24 cellular contexts compared by ENCODE assay signal in the genomic region with DNA sequence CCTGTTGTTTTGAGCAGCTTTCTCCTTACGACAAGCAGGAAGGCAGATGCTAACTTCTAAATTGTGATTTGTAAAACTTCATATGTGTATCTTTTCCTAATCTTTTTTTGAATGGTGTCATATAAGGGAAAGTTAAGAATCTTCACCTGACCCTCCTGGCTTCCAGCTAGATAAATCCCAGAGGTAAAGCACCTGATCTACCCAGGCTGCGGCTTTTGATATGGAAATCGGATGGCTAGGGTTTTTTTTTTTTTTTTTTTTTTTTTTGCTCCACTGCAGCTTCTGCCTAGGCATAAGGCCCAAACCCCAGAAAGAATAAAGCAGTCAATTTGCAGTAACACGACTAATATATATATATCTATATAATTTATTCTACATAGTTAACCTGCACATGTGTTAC. TPM values are rescaled to one million over a fixed set of nuclear protein-coding genes. Genes with fewer than 3 reads are reported as not detected.
DNase-seq lines count a peak whose midpoint lies in the region; ATAC-seq and TF ChIP-seq lines count a peak whose summit lies in the region.
"Had no signal": no experiment of that assay in that cellular context is flagged by ENCODE, and none has a peak within 500 bp of the region (broad histone marks: within the 10 kb centered on the region; RNA-seq: fewer than 3 reads in every experiment).

No MANE protein-coding gene starts in this region.

- H3K36me3 ChIP-seq in Peyer's patch (peaks cover 0 to 6% (median 0%) of the 10 kb centered on the region in 3 donors), iPS-15b (ENCODE audit: control insufficient read depth, insufficient read depth, low read length) (no peaks in the 10 kb centered on the region), osteoblast (ENCODE audit: insufficient read depth, low read length) (peaks cover 3% of the 10 kb centered on the region), aorta (ENCODE audit: control insufficient read depth in 1 of 2, insufficient read depth in 2 of 2, low read length in 1 of 2) (no peaks in the 10 kb centered on the region)
- H3K36me3 ChIP-seq: breast epithelium, gastrocnemius medialis, SJCRH30 had no signal

- H3K36me3 Mint-ChIP-seq in H9 (ENCODE audit: insufficient read depth in 1 of 3, low read depth in 3 of 3) = peaks cover 0 to 4% (median 0%) of the 10 kb centered on the region in 3 experiments; a peak in 2 of 7 replicates

- H2BK20ac ChIP-seq in H9 (ENCODE audit: low read depth, low read length, poor library complexity, severe bottlenecking) = no peak overlapping the region

- H2BK120ac ChIP-seq in H9 (ENCODE audit: low read depth, low read length, poor library complexity, severe bottlenecking) = no peak overlapping the region

- ATAC-seq in GM19452 (IDR thresholded peaks at IDR 0.05; ENCODE audit: unreplicated experiment) (no peak), aorta (ENCODE audit: low FRiP score) (no peak)
- ATAC-seq: gastrocnemius medialis had no signal

- intact Hi-C loops in aorta (cut with DNase I) = no loop called here

- H3K14ac ChIP-seq in H9 (ENCODE audit: insufficient read depth, low read length) = no peak overlapping the region

- H2AK5ac ChIP-seq in H9 (ENCODE audit: insufficient read length, low read length) = no peak overlapping the region

- no peak overlapping the region for H3K18ac ChIP-seq in H9 (ENCODE audit: insufficient read length, low read depth, low read length)

- H2AFZ ChIP-seq in H9 (ENCODE audit: low read length) (no peak overlapping the region), osteoblast (ENCODE audit: low read length) (peak overlapping the region; percentile 71)

- H3K4me1 Mint-ChIP-seq in H9 = peaks cover 17 to 20% of the 10 kb centered on the region in 2 experiments
- H3K4me1 Mint-ChIP-seq: naive B cell had no signal

- peak overlapping the region; percentile 42 to 55; a peak in 4 of 5 replicates for H3K4me3 Mint-ChIP-seq in H9
- H3K4me3 Mint-ChIP-seq: activated T-cell treated with anti-CD3 and anti-CD28 coated beads, Interleukin-2, amount 50 U/mL, for 24 hours; naive B cell; T-helper 1 cell treated with Interleukin-12 subunit alpha and Interleukin-12 subunit beta and Interleukin-4 antibody, amounts not matched to agents 30 μg/mL and 1 μg/mL, for 36 hours had no signal

- no peak overlapping the region for H3T11ph ChIP-seq in H9 (ENCODE audit: low read length)

- TF ChIP-seq CTCF in H9 (conservative IDR thresholded peaks at IDR 0.05) = 0 out of 3 replicates have a peak, but pooled peaks have one; percentile 5
- TF ChIP-seq CTCF in Peyer's patch (IDR thresholded peaks at IDR 0.05) = no peak
- TF ChIP-seq CTCF in osteoblast (IDR thresholded peaks at IDR 0.05; ENCODE audit: extremely low read depth, low read depth, low read length) = no peak

- no peaks in the 10 kb centered on the region for H3K27me3 ChIP-seq in H9 (ENCODE audit: insufficient read depth, low read length)
- no peaks in the 10 kb centered on the region for H3K27me3 ChIP-seq in Peyer's patch
- H3K27me3 ChIP-seq in iPS-15b (ENCODE audit: control insufficient read depth, insufficient read depth, low read length) = no peaks in the 10 kb centered on the region
- H3K27me3 ChIP-seq in osteoblast (ENCODE audit: insufficient read depth, low read length) = no peaks in the 10 kb centered on the region
- no peaks in the 10 kb centered on the region for H3K27me3 ChIP-seq in aorta (ENCODE audit: control insufficient read depth in 1 of 2, insufficient read depth in 2 of 2, low read length in 1 of 2)
- H3K27me3 ChIP-seq: breast epithelium, gastrocnemius medialis, SJCRH30 had no signal

- H3K4me2 ChIP-seq in H9 (ENCODE audit: insufficient read depth, insufficient read length, low read length) (peak overlapping the region; percentile 17), osteoblast (ENCODE audit: insufficient read depth, low read length) (peak overlapping the region; percentile 47)

- peak overlapping the region in 2 of 3 experiments; percentile 7 to 94; a peak in 1 of 7 replicates for H3K27ac Mint-ChIP-seq in H9
- H3K27ac Mint-ChIP-seq: activated T-cell treated with anti-CD3 and anti-CD28 coated beads, Interleukin-2, amount 50 U/mL, for 24 hours; naive B cell; T-helper 1 cell treated with Interleukin-12 subunit alpha and Interleukin-12 subunit beta and Interleukin-4 antibody, amounts not matched to agents 30 μg/mL and 1 μg/mL, for 36 hours had no signal

- no peaks in the 10 kb centered on the region for H3K9me3 Mint-ChIP-seq in H9
- H3K9me3 Mint-ChIP-seq: activated T-cell treated with anti-CD3 and anti-CD28 coated beads, Interleukin-2, amount 50 U/mL, for 24 hours; naive B cell; T-helper 1 cell treated with Interleukin-12 subunit alpha and Interleukin-12 subunit beta and Interleukin-4 antibody, amounts not matched to agents 30 μg/mL and 1 μg/mL, for 36 hours had no signal

- H4K8ac ChIP-seq in H9 (replicated peaks; ENCODE audit: insufficient read length, low read depth, low read length) = no peak overlapping the region

- DNase-seq in H9 = peak; percentile 24
- no peak for DNase-seq in Peyer's patch
- no peak for DNase-seq in osteoblast (ENCODE audit: insufficient read length, low spot score, missing footprints)
- DNase-seq in HCEC 1CT = no peak
- no peak for DNase-seq in aorta
- no peak for DNase-seq in erythroblast (lab: John Stamatoyannopoulos, UW)
- DNase-seq: activated CD4-positive, alpha-beta T cell treated with anti-CD3 and anti-CD28 coated beads for 48 hours; activated gamma-delta T cell treated with Interleukin-2 at 50 U/mL for 16 hours; activated T-cell treated with anti-CD3 and anti-CD28 coated beads, Interleukin-2, amount 50 U/mL, for 24 hours; cortex of kidney; gastrocnemius medialis; hypothalamus; naive B cell; NCI-H524; occipital lobe had no signal

- no peaks in the 10 kb centered on the region; the same call in 1 of the 2 replicates for H3K27me3 Mint-ChIP-seq in H9 (ENCODE audit: low read depth)
- H3K27me3 Mint-ChIP-seq: activated T-cell treated with anti-CD3 and anti-CD28 coated beads, Interleukin-2, amount 50 U/mL, for 24 hours; naive B cell had no signal

- H3K23me2 ChIP-seq in H9 (ENCODE audit: insufficient read length, low read depth, low read length, poor library complexity, severe bottlenecking) = no peaks in the 10 kb centered on the region

- H3K4ac ChIP-seq in H9 (ENCODE audit: low read depth, low read length) = no peak overlapping the region

- no peak overlapping the region for H3K9ac ChIP-seq in H9 (ENCODE audit: extremely low read depth, insufficient read length, low read length)
- H3K9ac ChIP-seq in iPS-15b (ENCODE audit: low read depth, low read length) = no peak overlapping the region

- H3K56ac ChIP-seq in H9 (ENCODE audit: insufficient read length, low read depth, low read length) = no peak overlapping the region

- no peak overlapping the region for H2BK15ac ChIP-seq in H9 (ENCODE audit: low read depth, low read length)

- no peak overlapping the region for H3K23ac ChIP-seq in H9 (ENCODE audit: insufficient read length, low read depth, low read length)

- H3K79me1 ChIP-seq in H9 (ENCODE audit: insufficient read depth, low read depth, low read length, poor library complexity, severe bottlenecking) = no peaks in the 10 kb centered on the region

- peaks cover 7% of the 10 kb centered on the region for H3K4me1 ChIP-seq in H9 (ENCODE audit: insufficient read depth, low read length)
- no peaks in the 10 kb centered on the region for H3K4me1 ChIP-seq in Peyer's patch
- H3K4me1 ChIP-seq in iPS-15b (ENCODE audit: control insufficient read depth, insufficient read depth, low read length) = peaks cover 9% of the 10 kb centered on the region
- peaks cover 6% of the 10 kb centered on the region for H3K4me1 ChIP-seq in osteoblast (ENCODE audit: insufficient read depth, low read length)
- H3K4me1 ChIP-seq in aorta (ENCODE audit: control insufficient read depth in 1 of 2, insufficient read depth in 2 of 2, low read length in 2 of 2) = no peaks in the 10 kb centered on the region
- H3K4me1 ChIP-seq: breast epithelium, gastrocnemius medialis, SJCRH30 had no signal

- no CpG with 5 or more reads among the region's 4 CpGs for WGBS in H9 (ENCODE audit: extremely low coverage, insufficient read length, low lambda C conversion rate)
- WGBS in aorta, 2 donors = 91 to 94% methylated on average over 4 of the region's 4 CpGs

- no peak overlapping the region for H3K27ac ChIP-seq in H9 (ENCODE audit: insufficient read length, low read depth, low read length)
- peak overlapping the region; percentile 2 to 86 (median 48) for H3K27ac ChIP-seq in Peyer's patch
- H3K27ac ChIP-seq in osteoblast (ENCODE audit: low read depth, low read length) = no peak overlapping the region
- no peak overlapping the region for H3K27ac ChIP-seq in aorta (ENCODE audit: low read depth in 1 of 2, low read length in 2 of 2)
- H3K27ac ChIP-seq: breast epithelium, C4-2B, gastrocnemius medialis, SJCRH30 had no signal

- H3K4me3 ChIP-seq in Peyer's patch (peak overlapping the region in 1 of 4 donors; percentile 10), iPS-15b (ENCODE audit: low read depth, low read length) (peak overlapping the region; percentile 9), osteoblast (ENCODE audit: insufficient read depth, low read length) (no peak overlapping the region), aorta (ENCODE audit: low read length in 2 of 2) (no peak overlapping the region)
- H3K4me3 ChIP-seq: breast epithelium, gastrocnemius medialis, SJCRH30 had no signal

- no peak for TF ChIP-seq POLR2A in Peyer's patch (IDR thresholded peaks at IDR 0.05)
- no peak for TF ChIP-seq POLR2A in erythroblast (IDR thresholded peaks at IDR 0.05; ENCODE audit: low read length)

- no peak overlapping the region for H2BK5ac ChIP-seq in H9 (ENCODE audit: insufficient read length, low read length)

- H3K79me2 ChIP-seq in H9 (ENCODE audit: insufficient read depth, low read length) (no peaks in the 10 kb centered on the region), osteoblast (ENCODE audit: insufficient read depth, low read length) (peaks cover 43% of the 10 kb centered on the region)

- H3K9me3 ChIP-seq in H9 (ENCODE audit: control insufficient read depth, low read depth, low read length) (no peaks in the 10 kb centered on the region), Peyer's patch (no peaks in the 10 kb centered on the region), iPS-15b (ENCODE audit: control insufficient read depth, insufficient read depth, low read length) (no peaks in the 10 kb centered on the region), osteoblast (ENCODE audit: low read depth, low read length) (no peaks in the 10 kb centered on the region), aorta (ENCODE audit: control insufficient read depth, low read length) (no peaks in the 10 kb centered on the region)
- H3K9me3 ChIP-seq: breast epithelium, gastrocnemius medialis, SJCRH30 had no signal

- no peak overlapping the region for H4K5ac ChIP-seq in H9 (ENCODE audit: insufficient read length, low read depth, low read length)

- H2BK12ac ChIP-seq in H9 (ENCODE audit: insufficient read length, low read depth, low read length) = no peak overlapping the region

- no peak overlapping the region for H4K91ac ChIP-seq in H9 (ENCODE audit: insufficient read length, low read depth, low read length)

- no peaks in the 10 kb centered on the region for H4K20me1 ChIP-seq in H9 (ENCODE audit: control insufficient read depth, insufficient read depth, insufficient read length)
- no peaks in the 10 kb centered on the region for H4K20me1 ChIP-seq in osteoblast (ENCODE audit: insufficient read depth, low read length)

RNA-seq across cellular contexts. Expression of gene MAB21L2, which starts 10.0 kb away (rescaled TPM):
- not detected in 2 replicates for total RNA-seq in H9 (2021)
- total RNA-seq in Peyer's patch = 10 to 100 TPM in 3 of 4 donors, 1 to 10 TPM in 1; 3.9 to 55.3 (median 18.7) TPM
- total RNA-seq in osteoblast = 33.3 and 40.5 TPM in 2 replicates
- under 1 TPM; 0.16 to 0.69 TPM for total RNA-seq in aorta
- polyA plus RNA-seq in aorta = 1 to 10 TPM in 1 of 2 donors, under 1 TPM in 1; 0.05 to 8.6 TPM
- total RNA-seq: activated CD8-positive, alpha-beta memory T cell treated with anti-CD3 and anti-CD28 coated beads for 36 hours; occipital lobe; renal cortical epithelial cell; SJCRH30; subcutaneous adipose tissue had no signal

Comparison
In these comparisons a context has a peak if more than half of its experiments do, and no peak if none do; other contexts are left out.
1. H3K27ac ChIP-seq: peak in Peyer's patch (4 of 4); none in H9 (single experiment), osteoblast (single experiment) and aorta (0 of 2).